27 cellular contexts compared by ENCODE assay signal in the genomic region with DNA sequence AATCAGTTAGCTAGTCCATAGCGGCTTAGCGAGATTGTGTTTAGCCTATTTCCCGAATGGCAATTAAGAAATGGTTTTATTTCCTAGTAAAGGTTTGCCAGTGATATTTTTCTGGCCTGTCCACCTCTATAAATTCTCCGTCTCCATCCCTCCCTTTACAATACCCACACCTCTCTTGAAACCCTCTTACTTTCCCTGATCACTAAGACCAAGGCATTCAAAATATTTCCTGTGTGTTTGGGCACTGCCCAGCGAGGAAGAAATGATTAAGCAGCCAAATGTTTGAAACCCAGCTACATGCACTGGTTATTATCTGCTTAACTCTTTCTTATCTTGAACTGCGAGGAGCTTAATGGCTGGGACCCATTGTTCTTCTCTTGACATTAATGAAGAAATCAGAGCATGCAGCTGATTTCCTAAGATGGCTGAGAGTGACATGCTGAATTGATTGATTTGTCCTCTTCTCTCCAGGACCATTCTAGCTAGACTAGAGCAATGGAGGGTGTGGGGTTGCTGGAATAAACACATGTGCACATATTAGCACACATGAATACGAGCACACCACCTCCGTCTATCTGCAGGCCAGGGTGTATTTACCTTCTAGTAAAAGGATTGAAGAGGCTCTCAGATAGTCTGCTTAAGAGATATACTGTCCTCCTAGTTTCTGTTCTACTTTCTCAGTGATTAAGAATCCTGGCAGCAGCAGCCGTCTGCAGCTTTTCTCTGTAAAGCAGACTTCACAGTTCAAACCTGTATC. TPM values are rescaled to one million over a fixed set of nuclear protein-coding genes. Genes with fewer than 3 reads are reported as not detected.
A peak's percentile ranks its signal among the peaks of the same experiment; 100 is the strongest.
DNase-seq lines count a peak whose midpoint lies in the region; ATAC-seq, FAIRE-seq and TF ChIP-seq lines count a peak whose summit lies in the region.
"Had no signal": no experiment of that assay in that cellular context is flagged by ENCODE, and none has a peak within 500 bp of the region (broad histone marks: within the 10 kb centered on the region; RNA-seq: fewer than 3 reads in every experiment).

No MANE protein-coding gene starts in this region.

- H3K9ac ChIP-seq in K562 (ENCODE audit: insufficient read depth in 1 of 2, low read depth in 2 of 2, low read length in 2 of 2): no peak overlapping the region

- ATAC-seq in K562: no peak
- ATAC-seq in stimulated activated naive CD8-positive, alpha-beta T cell treated with anti-CD3 and anti-CD28 coated beads, Interleukin-15, Interleukin-2, amounts not matched to agents 100 U/mL and 50 U/mL, for 24 hours: no peak
- ATAC-seq: effector memory CD8-positive, alpha-beta T cell; HCT116; left ventricle myocardium superior; right cardiac atrium; stimulated activated memory B cell treated with anti-CD40 and anti-IgM and Interleukin-4, amounts not matched to agents 10 μg/mL and 1 μg/mL and 100 μg/mL, for 72 hours had no signal

- H3K4me1 ChIP-seq in K562 (replicated peaks in 1 of 2; ENCODE audit: control insufficient read depth in 2 of 2, insufficient read depth in 2 of 2, low read length in 2 of 2): no peaks in the 10 kb centered on the region
- no peaks in the 10 kb centered on the region for H3K4me1 ChIP-seq in CD8-positive, alpha-beta memory T cell (ENCODE audit: insufficient read depth, low read length)
- H3K4me1 ChIP-seq: tibial artery had no signal

- TF ChIP-seq CTCF in K562 (IDR thresholded peaks at IDR 0.05 in 2 of 3, conservative IDR thresholded peaks at IDR 0.05 in 1 of 3; ENCODE audit: insufficient read depth in 2 of 3, low read depth in 1 of 3, low read length in 3 of 3): no peak

- 4% methylated on average over 9 of the region's 9 CpGs for WGBS in K562 (ENCODE audit: insufficient coverage, low coverage, missing lambda C conversion rate)

- no peak overlapping the region for H3K27ac Mint-ChIP-seq in CD8-positive, alpha-beta memory T cell
- H3K27ac Mint-ChIP-seq: activated B cell treated with CpG ODN at 0.5 μM for 24 hours; activated CD4-positive, alpha-beta memory T cell treated with anti-CD3 and anti-CD28 coated beads, Interleukin-2, amount 10 ng/mL, durations not matched to agents 7 days and 5 days; effector memory CD8-positive, alpha-beta T cell; stimulated activated memory B cell treated with anti-CD40 and anti-IgM and Interleukin-4, amounts not matched to agents 10 μg/mL and 1 μg/mL and 100 μg/mL, for 72 hours; T-helper 1 cell treated with Interleukin-12 subunit alpha and Interleukin-12 subunit beta and Interleukin-4 antibody, amounts not matched to agents 30 μg/mL and 1 μg/mL, for 36 hours had no signal

- peaks cover 2 to 15% (median 3%) of the 10 kb centered on the region in 3 donors for H3K36me3 Mint-ChIP-seq in CD8-positive, alpha-beta memory T cell

- in situ Hi-C loops in K562 (cut with MboI): loop anchor here (10.0 kb wide), 1 partner anchor 865 kb away; no protein-coding TSS in a partner anchor

- intact Hi-C loops in K562 (cut with micrococcal nuclease): no loop called here

- H3K36me3 ChIP-seq in K562 (ENCODE audit: control insufficient read depth, insufficient read depth, low read length): no peaks in the 10 kb centered on the region
- H3K36me3 ChIP-seq in CD8-positive, alpha-beta memory T cell (ENCODE audit: insufficient read depth, low read length): no peaks in the 10 kb centered on the region
- H3K36me3 ChIP-seq: BE2C, tibial artery had no signal

- DNase-seq in NCI-H1105 treated with DMSO at 0.1 percent for 48 hours (lab: John Stamatoyannopoulos, UW): peak; percentile 47
- DNase-seq in NCI-H1105 (lab: John Stamatoyannopoulos, UW): no peak
- DNase-seq in K562 (ENCODE audit: extremely low read depth in 1 of 4, low spot score in 3 of 4): no peak
- peak; percentile 50 for DNase-seq in retina
- no peak for DNase-seq in CD8-positive, alpha-beta memory T cell
- no peak for DNase-seq in HPDE6-E6E7 (ENCODE audit: extremely low spot score)
- no peak for DNase-seq in stimulated activated naive CD8-positive, alpha-beta T cell treated with anti-CD3 and anti-CD28 coated beads, Interleukin-15, Interleukin-2, amounts not matched to agents 100 U/mL and 50 U/mL, for 24 hours
- DNase-seq: activated B cell treated with CpG ODN at 0.5 μM for 24 hours; activated CD4-positive, alpha-beta memory T cell treated with anti-CD3 and anti-CD28 coated beads, Interleukin-2, amount 10 ng/mL, durations not matched to agents 7 days and 5 days; activated naive CD4-positive, alpha-beta T cell treated with Interleukin-2 at 50 U/mL for 16 hours; activated T-cell treated with anti-CD3 and anti-CD28 coated beads, Interleukin-2, amount 50 U/mL, for 1 hour; BE2C; effector memory CD8-positive, alpha-beta T cell; GDM1; left ventricle myocardium superior; NCI-H524; nucleus accumbens; PC-9; right cardiac atrium; SIG-M5; tibial artery had no signal

- no peak for TF ChIP-seq EP300 in Ishikawa (IDR thresholded peaks at IDR 0.05; ENCODE audit: borderline replicate concordance)
- TF ChIP-seq EP300 in K562 (IDR thresholded peaks at IDR 0.05; ENCODE audit: low read length): no peak

- H2AFZ ChIP-seq in K562 (ENCODE audit: low read depth, low read length): no peak overlapping the region
- H2AFZ ChIP-seq: PC-9 had no signal

- peaks cover 0 to 4% (median 0%) of the 10 kb centered on the region in 3 donors for H3K4me1 Mint-ChIP-seq in CD8-positive, alpha-beta memory T cell
- H3K4me1 Mint-ChIP-seq: activated B cell treated with CpG ODN at 0.5 μM for 24 hours; stimulated activated memory B cell treated with anti-CD40 and anti-IgM and Interleukin-4, amounts not matched to agents 10 μg/mL and 1 μg/mL and 100 μg/mL, for 72 hours had no signal

- peaks cover 1 to 2% of the 10 kb centered on the region in 2 donors for H3K27me3 Mint-ChIP-seq in CD8-positive, alpha-beta memory T cell
- H3K27me3 Mint-ChIP-seq: activated CD4-positive, alpha-beta memory T cell treated with anti-CD3 and anti-CD28 coated beads, Interleukin-2, amount 10 ng/mL, durations not matched to agents 7 days and 5 days; effector memory CD8-positive, alpha-beta T cell had no signal

- TF ChIP-seq RAD21 in Ishikawa (IDR thresholded peaks at IDR 0.05; ENCODE audit: low read depth): no peak
- no peak for TF ChIP-seq RAD21 in K562 (CRISPR knock-in tag; conservative IDR thresholded peaks at IDR 0.05 in 1 of 2, IDR thresholded peaks at IDR 0.05 in 1 of 2)

- peaks cover 2 to 5% of the 10 kb centered on the region in 2 experiments; a peak in 3 of 5 replicates for H3K27me3 ChIP-seq in K562 (ENCODE audit: control insufficient read depth in 2 of 2, insufficient read depth in 2 of 2, low read length in 2 of 2)
- H3K27me3 ChIP-seq in CD8-positive, alpha-beta memory T cell (ENCODE audit: insufficient read depth, low read length, poor library complexity, severe bottlenecking): no peaks in the 10 kb centered on the region
- H3K27me3 ChIP-seq: BE2C had no signal

- no peak overlapping the region for H3K4me3 ChIP-seq in K562
- no peak overlapping the region for H3K4me3 ChIP-seq in CD8-positive, alpha-beta memory T cell (ENCODE audit: low read length)
- H3K4me3 ChIP-seq: PC-9, tibial artery had no signal

- H3K4me3 Mint-ChIP-seq in CD8-positive, alpha-beta memory T cell: no peak overlapping the region
- H3K4me3 Mint-ChIP-seq: activated B cell treated with CpG ODN at 0.5 μM for 24 hours; activated CD4-positive, alpha-beta memory T cell treated with anti-CD3 and anti-CD28 coated beads, Interleukin-2, amount 10 ng/mL, durations not matched to agents 7 days and 5 days; effector memory CD8-positive, alpha-beta T cell; stimulated activated memory B cell treated with anti-CD40 and anti-IgM and Interleukin-4, amounts not matched to agents 10 μg/mL and 1 μg/mL and 100 μg/mL, for 72 hours; T-helper 1 cell treated with Interleukin-12 subunit alpha and Interleukin-12 subunit beta and Interleukin-4 antibody, amounts not matched to agents 30 μg/mL and 1 μg/mL, for 36 hours had no signal

- no peak for TF ChIP-seq POLR2A in K562 (conservative IDR thresholded peaks at IDR 0.05)

- no TSS peak for BruUV-seq in K562 (replicated peaks; lab: Mats Ljungman, UMichigan)

- H3K9me1 ChIP-seq in K562 (ENCODE audit: control insufficient read depth, insufficient read depth, low read length): no peaks in the 10 kb centered on the region

- H3K27ac ChIP-seq in K562 (ENCODE audit: extremely low read depth, low read depth, low read length): no peak overlapping the region
- no peak overlapping the region for H3K27ac ChIP-seq in CD8-positive, alpha-beta memory T cell (ENCODE audit: low read depth, low read length)
- H3K27ac ChIP-seq: 22Rv1, PC-9, tibial artery had no signal

- FAIRE-seq in K562 (lab: Jason Lieb, UNC): no peak
- FAIRE-seq: astrocyte had no signal

- CTCF ChIA-PET in K562 (lab: Yijun Ruan, JAX; ENCODE audit: low intra/inter-chr PET ratio): no interaction called here
- CTCF ChIA-PET in CD8-positive, alpha-beta memory T cell (lab: Charles Lee): interaction anchor here (1.5 kb wide), 1 partner anchor 10 kb away, joined by 4 read pairs; no protein-coding TSS in a partner anchor

- H3K4me2 ChIP-seq in K562 (ENCODE audit: insufficient read depth, low read length): no peak overlapping the region
- H3K4me2 ChIP-seq: PC-9 had no signal

- no peaks in the 10 kb centered on the region for H3K79me2 ChIP-seq in K562 (ENCODE audit: control insufficient read depth, insufficient read depth, low read length)

- H4K20me1 ChIP-seq in K562 (replicated peaks; ENCODE audit: control insufficient read depth, insufficient read depth, low read length): no peaks in the 10 kb centered on the region

- no peaks in the 10 kb centered on the region for H3K9me3 ChIP-seq in K562 (replicated peaks; ENCODE audit: control insufficient read depth, insufficient read depth, low read depth, low read length)
- no peaks in the 10 kb centered on the region for H3K9me3 ChIP-seq in CD8-positive, alpha-beta memory T cell (ENCODE audit: low read length)
- H3K9me3 ChIP-seq: BE2C had no signal

- H3K9me3 Mint-ChIP-seq in CD8-positive, alpha-beta memory T cell: peaks cover 0 to 14% (median 9%) of the 10 kb centered on the region in 5 donors

- POLR2A ChIA-PET in K562 (lab: Yijun Ruan, JAX): interaction anchor here (1.2 kb wide), 1 partner anchor 10 kb away, joined by 4 read pairs; no protein-coding TSS in a partner anchor
- POLR2A ChIA-PET in CD8-positive, alpha-beta memory T cell (lab: Charles Lee): no interaction called here

RNA-seq across cellular contexts. Expression of a gene that starts 46.1 kb away (rescaled TPM):
- total RNA-seq in K562 (2011; cell fraction: chromatin; rRNA removed; ENCODE audit: low replicate concordance): 1.9 and 4.4 TPM in 2 replicates
- 1.1 and 1.3 TPM in 2 replicates for total RNA-seq in K562 (2011; cell fraction: nucleolus; rRNA removed)
- total RNA-seq in K562 (2011; cell fraction: nucleoplasm; rRNA removed): 0.95 and 1.1 TPM in 2 replicates
- total RNA-seq in K562 (2014; rRNA removed) (0.27 and 0.29 TPM in 2 replicates), K562 (2014; rRNA removed; fragmentation: Illumina TruSeq; extraction: Trizol) (0.40 and 0.61 TPM in 2 replicates), K562 (2015; rRNA removed; fragmentation: Illumina TruSeq; extraction: Trizol) (0.19 and 0.47 TPM in 2 replicates), K562 (2021) (0.67 and 0.86 TPM in 2 replicates)
- polyA plus RNA-seq in K562 (2011; rRNA removed) (0.18 and 0.21 TPM in 2 replicates), K562 (2014; fragmentation: Illumina TruSeq; extraction: Trizol) (0.89 and 1.4 TPM in 2 replicates), K562 (2014; fragmentation: Nextera tagmentation; extraction: Ambion mirVana) (under 1 TPM; 0.20 to 0.21 TPM), K562 (2014; rRNA removed) (0.09 and 0.13 TPM in 2 replicates)
- polyA plus RNA-seq in K562 (2011; cell fraction: cytosol; rRNA removed): 0.07 and 0.36 TPM in 2 replicates
- polyA plus RNA-seq in K562 (2011; cell fraction: nucleus; rRNA removed): 0.11 and 1.1 TPM in 2 replicates
- polyA plus RNA-seq in K562 (2012): 0.89 and 1.1 TPM in 2 replicates
- 0.18 and 0.98 TPM in 2 replicates for polyA minus RNA-seq in K562 (2011; rRNA and poly(A)+ RNA removed)
- polyA minus RNA-seq in K562 (2011; cell fraction: cytosol; rRNA and poly(A)+ RNA removed): 1.1 and 1.6 TPM in 2 replicates
- 0.94 and 1.00 TPM in 2 replicates for polyA minus RNA-seq in K562 (2011; cell fraction: nucleus; rRNA and poly(A)+ RNA removed)
- total RNA-seq in CD8-positive, alpha-beta memory T cell: 10 to 100 TPM; 88.2 to 90.7 TPM
- 79.8 TPM for polyA plus RNA-seq in CD8-positive, alpha-beta memory T cell

Comparison
In these comparisons a context has a peak if more than half of its experiments do, and no peak if none do; other contexts are left out.
1. DNase-seq: peak in NCI-H1105 treated with DMSO at 0.1 percent for 48 hours (single experiment) and retina (single experiment); none in NCI-H1105 (single experiment), K562 (0 of 4), CD8-positive, alpha-beta memory T cell (0 of 5), HPDE6-E6E7 (single experiment) and stimulated activated naive CD8-positive, alpha-beta T cell treated with anti-CD3 and anti-CD28 coated beads, Interleukin-15, Interleukin-2, amounts not matched to agents 100 U/mL and 50 U/mL, for 24 hours (single experiment).
2. RNA of a gene that starts 46.1 kb away (total RNA-seq): 88.2 to 90.7 TPM in CD8-positive, alpha-beta memory T cell; 0.19 to 4.4 TPM in K562; every median in the first group is over 10 times any median in the second.